In the genomic region with DNA sequence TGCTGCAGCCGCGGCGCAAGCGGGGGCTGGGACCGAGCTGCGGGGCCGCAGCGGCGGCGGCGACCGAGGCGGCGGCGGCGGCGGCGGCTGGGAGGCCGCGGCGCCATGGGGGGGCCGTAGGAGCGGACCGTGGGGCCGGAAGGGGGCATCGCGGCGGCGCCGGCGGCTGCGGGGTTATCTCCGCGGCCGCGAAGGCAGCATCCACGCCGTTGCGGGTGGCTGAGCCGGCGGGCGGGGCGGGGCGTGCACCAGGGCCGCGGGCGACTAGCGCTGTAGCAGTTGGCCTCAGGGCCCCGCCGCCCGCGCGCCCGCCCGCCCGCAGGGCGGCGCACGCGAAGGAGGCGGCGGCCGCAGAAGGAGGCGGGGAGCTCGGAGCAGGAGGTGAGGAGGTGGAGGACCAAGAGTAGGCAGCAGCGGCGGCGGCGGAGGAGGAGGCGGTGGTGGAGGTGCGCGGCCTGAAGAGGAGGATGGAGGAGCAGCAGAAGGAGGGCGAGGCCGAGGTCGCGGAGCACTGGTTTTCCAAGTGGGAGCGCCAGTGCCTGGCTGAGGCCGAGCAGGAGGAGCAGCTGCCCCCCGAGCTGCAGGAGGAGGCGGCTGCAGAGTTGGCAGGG, we compare ENCODE assay signal across 8 cellular contexts.
DNase-seq lines count a peak whose midpoint lies in the region; ATAC-seq and TF ChIP-seq lines count a peak whose summit lies in the region.

No MANE protein-coding gene starts in this region.

- peak overlapping the region; percentile 35; the same call in 1 of the 2 replicates for H3K4me3 ChIP-seq in AG04450 (ENCODE audit: low read depth, low read length)

- no peak for DNase-seq in AG04450 (ENCODE audit: low read depth, low spot score)
- DNase-seq in NCI-H2227 treated with DMSO at 0.1 percent for 48 hours (lab: John Stamatoyannopoulos, UW), result peak; percentile 9
- DNase-seq in astrocyte of the hippocampus (ENCODE audit: low read depth, low spot score), result peak; percentile 56
- DNase-seq in iPS-NIHi11 (ENCODE audit: low spot score), result peak; percentile 59
- DNase-seq in stimulated activated CD4-positive, alpha-beta T cell treated with anti-CD3 and anti-CD28 coated beads, Interleukin-4, amount 100 ng/mL, for 1 hour, result peak; percentile 15
- DNase-seq in pons (ENCODE audit: low spot score), result no peak

- no peak for TF ChIP-seq CTCF in AG04450 (IDR thresholded peaks at IDR 0.05; ENCODE audit: low read depth, low read length)

- peak; percentile 49 for ATAC-seq in GM19467 (IDR thresholded peaks at IDR 0.05; ENCODE audit: unreplicated experiment)
- ATAC-seq in HG03378 (IDR thresholded peaks at IDR 0.05; ENCODE audit: unreplicated experiment), result no peak

- no peak overlapping the region for H3K27ac ChIP-seq in AG04450 (ENCODE audit: low read depth, low read length)

- CTCF ChIA-PET in AG04450 (lab: Charles Lee), result no interaction called here

- POLR2A ChIA-PET in AG04450 (lab: Yijun Ruan, JAX), result no interaction called here

- H3K27me3 ChIP-seq in AG04450 (ENCODE audit: control insufficient read depth, insufficient read depth, low read length), result peaks cover 6% of the 10 kb centered on the region

- H3K9me3 ChIP-seq in AG04450 (ENCODE audit: control insufficient read depth, insufficient read depth, low read length), result peaks cover 6% of the 10 kb centered on the region; the same call in 1 of the 2 replicates

Comparison
In these comparisons a context has a peak if more than half of its experiments do, and no peak if none do; other contexts are left out.
1. DNase-seq: peak in NCI-H2227 treated with DMSO at 0.1 percent for 48 hours (single experiment), astrocyte of the hippocampus (single experiment), iPS-NIHi11 (single experiment) and stimulated activated CD4-positive, alpha-beta T cell treated with anti-CD3 and anti-CD28 coated beads, Interleukin-4, amount 100 ng/mL, for 1 hour (single experiment); none in AG04450 (single experiment) and pons (single experiment).